8 cellular contexts compared by ENCODE assay signal in the genomic region with DNA sequence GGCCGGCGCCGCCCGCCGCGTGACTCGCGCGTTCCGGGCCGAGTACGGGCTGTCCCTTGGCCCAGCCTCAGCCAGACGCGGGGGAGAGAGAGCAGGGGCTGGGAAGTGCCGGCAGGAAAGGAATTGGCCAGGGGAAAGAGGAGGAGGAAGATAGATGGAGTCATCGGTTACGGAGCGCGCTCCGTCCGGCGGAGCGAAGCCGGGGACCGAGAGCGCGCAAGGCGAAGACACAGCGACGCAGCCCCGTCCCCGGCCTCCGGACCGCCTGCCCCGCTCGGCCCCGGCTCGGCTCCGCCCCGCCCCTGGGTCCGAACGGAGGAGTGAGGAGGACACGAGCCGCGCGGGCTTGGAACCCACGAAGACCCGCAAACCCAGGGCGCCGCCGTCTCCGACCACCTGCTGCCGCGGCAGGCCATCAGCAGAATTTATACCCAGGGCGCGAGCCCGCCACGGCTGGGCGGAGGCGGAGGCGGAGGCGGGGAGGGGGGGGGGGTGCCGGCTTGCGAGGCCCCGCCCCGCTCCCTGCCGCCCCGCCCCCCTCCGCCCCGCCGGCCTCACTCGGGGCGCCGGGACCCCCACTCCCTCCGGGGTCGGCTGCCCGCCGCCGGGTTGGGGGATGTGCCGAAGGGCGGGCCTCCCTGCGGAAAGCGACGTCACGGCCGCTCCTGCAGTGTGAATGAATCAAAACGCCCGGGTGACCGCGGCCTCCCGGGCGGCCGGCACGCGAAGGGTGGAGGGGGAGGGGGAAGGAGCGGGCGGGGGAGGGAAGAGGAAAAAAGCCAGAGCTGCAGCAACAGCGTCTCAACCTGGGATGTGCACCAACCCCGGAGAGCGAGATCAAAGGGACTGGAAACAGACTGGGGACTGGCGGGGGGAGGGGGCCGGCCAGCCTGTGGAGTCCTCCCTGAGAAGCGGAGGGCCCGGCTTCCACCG. TPM values are rescaled to one million over a fixed set of nuclear protein-coding genes. Genes with fewer than 3 reads are reported as not detected.
DNase-seq lines count a peak whose midpoint lies in the region; ATAC-seq and TF ChIP-seq lines count a peak whose summit lies in the region.

A gene (plus strand): TSS at position 782 of the 933 bp plus-strand sequence. CDS start 266 bp downstream, outside the sequence.

- peak within 1 kb of the TSS; percentile 79 to 93 (median 86) for H3K4me3 Mint-ChIP-seq in IgD-negative memory B cell

- DNase-seq in GM10266 (ENCODE audit: extremely low spot score) (peak; percentile 91), SK-N-SH (peak; percentile 89), mesenchymal stem cell (peak; percentile 38)

- H4K20me1 ChIP-seq in SK-N-SH (ENCODE audit: insufficient read depth), result peaks cover 7% of the 10 kb centered on the region

- no peaks in the 10 kb centered on the region for H3K36me3 Mint-ChIP-seq in IgD-negative memory B cell

- peaks cover 0 to 22% of the 10 kb centered on the region in 2 experiments; a peak in 1 of 4 replicates for H3K4me1 ChIP-seq in SK-N-SH (ENCODE audit: control insufficient read depth in 1 of 2, insufficient read depth in 2 of 2, low read depth in 1 of 2, low read length in 1 of 2)
- H3K4me1 ChIP-seq in duodenal mucosa (ENCODE audit: control insufficient read depth in 1 of 2, insufficient read depth in 2 of 2, low read length in 2 of 2), result peaks cover 12 to 37% of the 10 kb centered on the region in 2 donors
- H3K4me1 ChIP-seq in mesenchymal stem cell (ENCODE audit: control insufficient read depth, insufficient read depth, low read depth, low read length), result peaks cover 46% of the 10 kb centered on the region
- H3K4me1 ChIP-seq in urinary bladder (ENCODE audit: insufficient read depth), result no peaks in the 10 kb centered on the region

- peaks cover 9 to 21% (median 17%) of the 10 kb centered on the region in 3 donors for H3K4me1 Mint-ChIP-seq in IgD-negative memory B cell

- no peak for TF ChIP-seq EP300 in SK-N-SH (IDR thresholded peaks at IDR 0.05; ENCODE audit: borderline replicate concordance in 1 of 2, low read depth in 1 of 2, low read length in 1 of 2)

- peak within 1 kb of the TSS; percentile 33 for H2BK15ac ChIP-seq in mesenchymal stem cell (ENCODE audit: low read depth, poor library complexity, severe bottlenecking)

- H3K23ac ChIP-seq in mesenchymal stem cell (ENCODE audit: low read length in 2 of 2), result peak within 1 kb of the TSS in 1 of 2 experiments; percentile 84

- no peak for TF ChIP-seq CTCF in 22Rv1 (IDR thresholded peaks at IDR 0.05)
- no peak for TF ChIP-seq CTCF in GM10266 (IDR thresholded peaks at IDR 0.05; ENCODE audit: control insufficient read depth, insufficient read depth, low read depth, missing control alignments)
- TF ChIP-seq CTCF in SK-N-SH (IDR thresholded peaks at IDR 0.05), result no peak

- H2AFZ ChIP-seq in SK-N-SH (ENCODE audit: low read depth) (peak within 1 kb of the TSS; percentile 82), mesenchymal stem cell (ENCODE audit: low read depth, low read length) (peak within 1 kb of the TSS; percentile 77)

- H3K9me2 ChIP-seq in SK-N-SH, result no peaks in the 10 kb centered on the region

- H4K91ac ChIP-seq in mesenchymal stem cell (ENCODE audit: low read length), result no peak within 1 kb of the TSS

- no peak within 1 kb of the TSS for H3K4ac ChIP-seq in mesenchymal stem cell (ENCODE audit: low read depth in 1 of 2, low read length in 2 of 2)

- H3K27me3 ChIP-seq in SK-N-SH (ENCODE audit: insufficient read depth) (peaks cover 87% of the 10 kb centered on the region), duodenal mucosa (ENCODE audit: control insufficient read depth in 1 of 2, insufficient read depth in 2 of 2, low read length in 2 of 2) (peaks cover 84 to 87% of the 10 kb centered on the region in 2 donors), mesenchymal stem cell (ENCODE audit: control insufficient read depth in 1 of 2, insufficient read depth in 1 of 2, low read length in 2 of 2) (peaks cover 65 to 91% of the 10 kb centered on the region in 2 experiments)

- no peak within 1 kb of the TSS for H2BK5ac ChIP-seq in mesenchymal stem cell (ENCODE audit: low read depth, low read length, poor library complexity, severe bottlenecking)

- 1% methylated on average over 55 of the region's 105 CpGs for WGBS in SK-N-SH (ENCODE audit: low lambda C conversion rate)
- WGBS in mesenchymal stem cell, result 1% methylated on average over 70 of the region's 105 CpGs
- under 1% methylated on average over 92 of the region's 105 CpGs for WGBS in urinary bladder

- POLR2A ChIA-PET in SK-N-SH (lab: Yijun Ruan, JAX), result no interaction called here

- peak within 1 kb of the TSS; percentile 50 to 62 for H3K4me3 ChIP-seq in SK-N-SH (ENCODE audit: low read depth in 2 of 2, low read length in 1 of 2)
- H3K4me3 ChIP-seq in duodenal mucosa (ENCODE audit: low read depth in 1 of 2, low read length in 2 of 2), result peak within 1 kb of the TSS; percentile 56 to 68
- peak within 1 kb of the TSS; percentile 66 to 75 for H3K4me3 ChIP-seq in mesenchymal stem cell (ENCODE audit: insufficient read depth in 1 of 2, low read depth in 1 of 2, low read length in 2 of 2)
- peak within 1 kb of the TSS; percentile 64 for H3K4me3 ChIP-seq in urinary bladder (ENCODE audit: low read depth, low read length)

- H3K14ac ChIP-seq in mesenchymal stem cell (ENCODE audit: low read length in 2 of 2), result no peak within 1 kb of the TSS

- TF ChIP-seq RAD21 in SK-N-SH (IDR thresholded peaks at IDR 0.05; ENCODE audit: low read length), result no peak

- CTCF ChIA-PET in SK-N-SH (lab: Yijun Ruan, JAX), result interaction anchor here (0.9 to 3.8 kb wide), 5 partner anchors 19 to 186 kb away, joined by 3 to 17 read pairs (median 5); no protein-coding TSS in a partner anchor

- peaks cover 8% of the 10 kb centered on the region for H3F3A ChIP-seq in SK-N-SH (replicated peaks; ENCODE audit: insufficient read depth)

- H2AK5ac ChIP-seq in mesenchymal stem cell (ENCODE audit: low read length, severe bottlenecking), result no peak within 1 kb of the TSS

- no peaks in the 10 kb centered on the region for H3K79me1 ChIP-seq in mesenchymal stem cell (replicated peaks; ENCODE audit: low read length, poor library complexity, severe bottlenecking)

- H3K27ac Mint-ChIP-seq in IgD-negative memory B cell, result peak within 1 kb of the TSS in 2 of 3 donors; percentile 56 to 76

- H3K18ac ChIP-seq in mesenchymal stem cell (ENCODE audit: low read depth in 1 of 2, low read length in 2 of 2), result peak within 1 kb of the TSS in 1 of 2 experiments; percentile 19

- no peak within 1 kb of the TSS for H2BK120ac ChIP-seq in mesenchymal stem cell (ENCODE audit: low read depth, low read length)

- H3K27ac ChIP-seq in 22Rv1, result peak within 1 kb of the TSS; percentile 40
- H3K27ac ChIP-seq in SK-N-SH (ENCODE audit: low read depth in 2 of 2, low read length in 1 of 2), result no peak within 1 kb of the TSS
- H3K27ac ChIP-seq in duodenal mucosa (ENCODE audit: low read depth, low read length), result no peak within 1 kb of the TSS
- no peak within 1 kb of the TSS for H3K27ac ChIP-seq in mesenchymal stem cell (ENCODE audit: low read length, poor library complexity, severe bottlenecking)
- no peak within 1 kb of the TSS for H3K27ac ChIP-seq in urinary bladder (ENCODE audit: low read depth)

- H3K9me3 ChIP-seq in SK-N-SH (no peaks in the 10 kb centered on the region), duodenal mucosa (ENCODE audit: control insufficient read depth in 1 of 2, low read length in 2 of 2) (no peaks in the 10 kb centered on the region), mesenchymal stem cell (ENCODE audit: control insufficient read depth, low read length) (no peaks in the 10 kb centered on the region)

- no peak within 1 kb of the TSS for H4K8ac ChIP-seq in mesenchymal stem cell (ENCODE audit: low read length)

- H3K4me2 ChIP-seq in SK-N-SH (peak within 1 kb of the TSS; percentile 90), mesenchymal stem cell (ENCODE audit: low read length, poor library complexity, severe bottlenecking) (peak within 1 kb of the TSS; percentile 100)

- no peaks in the 10 kb centered on the region for H3K79me2 ChIP-seq in SK-N-SH (ENCODE audit: insufficient read depth)

- H3K27me3 Mint-ChIP-seq in IgD-negative memory B cell, result peaks cover 60% of the 10 kb centered on the region

- peaks cover 0 to 7% (median 0%) of the 10 kb centered on the region in 3 donors for H3K9me3 Mint-ChIP-seq in IgD-negative memory B cell

- ATAC-seq in GM18907 (IDR thresholded peaks at IDR 0.05; ENCODE audit: unreplicated experiment), result no peak

- no peak within 1 kb of the TSS for H3K9ac ChIP-seq in SK-N-SH
- H3K9ac ChIP-seq in duodenal mucosa (ENCODE audit: low read depth in 1 of 2, low read length in 2 of 2), result no peak within 1 kb of the TSS
- H3K9ac ChIP-seq in mesenchymal stem cell (ENCODE audit: low read length), result no peak within 1 kb of the TSS

- H3K36me3 ChIP-seq in SK-N-SH (replicated peaks in 1 of 2; ENCODE audit: control insufficient read depth in 1 of 2, insufficient read depth in 2 of 2, low read length in 1 of 2) (no peaks in the 10 kb centered on the region), duodenal mucosa (ENCODE audit: control insufficient read depth in 1 of 2, insufficient read depth in 2 of 2, low read length in 2 of 2) (no peaks in the 10 kb centered on the region), mesenchymal stem cell (ENCODE audit: control insufficient read depth in 1 of 2, insufficient read depth in 2 of 2, low read depth in 1 of 2, low read length in 2 of 2) (no peaks in the 10 kb centered on the region), urinary bladder (ENCODE audit: insufficient read depth) (no peaks in the 10 kb centered on the region)

- H2BK12ac ChIP-seq in mesenchymal stem cell (ENCODE audit: low read length in 2 of 2), result peak within 1 kb of the TSS in 1 of 2 experiments; percentile 19

TF ChIP-seq in SK-N-SH, 30 proteins besides CTCF, POLR2A, EP300 and RAD21 (continues in another document):
- no peak for TF ChIP-seq SMC3 (IDR thresholded peaks at IDR 0.05; ENCODE audit: low read depth, low read length)
- no peak for TF ChIP-seq TEAD4 (IDR thresholded peaks at IDR 0.05; ENCODE audit: borderline replicate concordance, insufficient read depth)
- TF ChIP-seq, protein P1, sequence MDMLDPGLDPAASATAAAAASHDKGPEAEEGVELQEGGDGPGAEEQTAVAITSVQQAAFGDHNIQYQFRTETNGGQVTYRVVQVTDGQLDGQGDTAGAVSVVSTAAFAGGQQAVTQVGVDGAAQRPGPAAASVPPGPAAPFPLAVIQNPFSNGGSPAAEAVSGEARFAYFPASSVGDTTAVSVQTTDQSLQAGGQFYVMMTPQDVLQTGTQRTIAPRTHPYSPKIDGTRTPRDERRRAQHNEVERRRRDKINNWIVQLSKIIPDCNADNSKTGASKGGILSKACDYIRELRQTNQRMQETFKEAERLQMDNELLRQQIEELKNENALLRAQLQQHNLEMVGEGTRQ (IDR thresholded peaks at IDR 0.05; ENCODE audit: borderline replicate concordance, low read depth, low read length), result no peak
- no peak for TF ChIP-seq FOXJ3 (CRISPR knock-in tag; IDR thresholded peaks at IDR 0.05)

RNA-seq across cellular contexts. Expression of the gene that starts here (rescaled TPM):
- polyA plus RNA-seq in IgD-negative memory B cell, result 0.25 TPM
- not detected in 2 replicates for polyA plus RNA-seq in SK-N-SH (2012; rRNA removed)
- polyA plus RNA-seq in SK-N-SH (2012; cell fraction: cytosol; rRNA removed), result not detected in 2 replicates
- 0.01 and 0.05 TPM in 2 replicates for polyA plus RNA-seq in SK-N-SH (2012; cell fraction: nucleus; rRNA removed)
- 0.01 TPM for polyA plus RNA-seq in mesenchymal stem cell (2013, experiment 1 of 2)
- polyA plus RNA-seq in mesenchymal stem cell (2013, experiment 2 of 2), result 0.01 TPM
- total RNA-seq in urinary bladder, result not detected
- polyA plus RNA-seq in urinary bladder, result 0.03 TPM

Comparison
In these comparisons a context has a peak if more than half of its experiments do, and no peak if none do; other contexts are left out.
1. Peak in DNase-seq, H3K4me3 ChIP-seq and H3K4me2 ChIP-seq in SK-N-SH; RNA of the gene not detected or under 1 TPM.
2. DNase-seq: peak in every context shown above with its lines; median percentile 91 in GM10266; 89 in SK-N-SH; 38 in mesenchymal stem cell.